ENCODE assay signal across 25 cellular contexts in genomic region chr19:40705950-40706619, GRCh38. TPM values are rescaled to one million over a fixed set of nuclear protein-coding genes. Genes with fewer than 3 reads are reported as not detected.
DNase-seq lines count a peak whose midpoint lies in the region; ATAC-seq and TF ChIP-seq lines count a peak whose summit lies in the region.
"Had no signal": no experiment of that assay in that cellular context is flagged by ENCODE, and none has a peak within 500 bp of the region (broad histone marks: within the 10 kb centered on the region; RNA-seq: fewer than 3 reads in every experiment).

No MANE protein-coding gene starts in this region.

- TF ChIP-seq CTCF in parathyroid adenoma (IDR thresholded peaks at IDR 0.05) (no peak), brain microvascular endothelial cell (IDR thresholded peaks at IDR 0.05; ENCODE audit: low read depth, low read length, missing control alignments) (no peak)

- H3K4me1 ChIP-seq in parathyroid adenoma = no peaks in the 10 kb centered on the region
- H3K4me1 ChIP-seq: BLaER1, SJSA1 had no signal

- in situ Hi-C loops in brain microvascular endothelial cell (cut with HindIII; ENCODE audit: low pct_ligation_motif_present, low sequenced_read_pairs) = no loop called here

- peak; percentile 48 for DNase-seq in Right ventricle myocardium inferior (ENCODE audit: missing footprints)
- no peak for DNase-seq in cardiac septum (ENCODE audit: low spot score)
- no peak for DNase-seq in left ventricle myocardium superior
- no peak for DNase-seq in NK-92 treated with Interleukin-12 subunit alpha and Interleukin-12 subunit beta, amount 100 ng/mL, for 24 hours (lab: John Stamatoyannopoulos, UW)
- DNase-seq in brain microvascular endothelial cell = no peak
- no peak for DNase-seq in pons (ENCODE audit: low spot score)
- DNase-seq: ACHN; CD4-positive, alpha-beta T cell; COR-L47; DMS 273 treated with DMSO at 0.1 percent for 48 hours; DND-41; HFFc6; KBM-7; MM.1S; NCI-H1048; NCI-H1436 treated with DMSO at 0.1 percent for 48 hours; NCI-H1930; NCI-H69 had no signal

- ATAC-seq in Right ventricle myocardium inferior (peak; percentile 71), left ventricle myocardium superior (peak; percentile 85), esophagus mucosa (no peak)
- ATAC-seq: GM12878 had no signal

- no peaks in the 10 kb centered on the region for H3K9me3 ChIP-seq in parathyroid adenoma (ENCODE audit: control insufficient read depth, low read length)
- H3K9me3 ChIP-seq: BLaER1, SJSA1 had no signal

- H3K9ac ChIP-seq in parathyroid adenoma = no peak overlapping the region
- H3K9ac ChIP-seq: BLaER1 had no signal

- H3K4me2 ChIP-seq in parathyroid adenoma (ENCODE audit: low read length) = no peak overlapping the region
- H3K4me2 ChIP-seq: BLaER1 had no signal

- no peak overlapping the region for H2AFZ ChIP-seq in parathyroid adenoma

- H3K27ac ChIP-seq in parathyroid adenoma (peak overlapping the region; percentile 44), brain microvascular endothelial cell (no peak overlapping the region)
- H3K27ac ChIP-seq: 22Rv1, BLaER1, HL-60, SJSA1 had no signal

- H3K4me3 ChIP-seq in parathyroid adenoma (ENCODE audit: low read depth, low read length) (no peak overlapping the region), brain microvascular endothelial cell (ENCODE audit: low read depth, low read length) (no peak overlapping the region)
- H3K4me3 ChIP-seq: BLaER1, GM12878, SJSA1 had no signal

- intact Hi-C loops in Right ventricle myocardium inferior (cut with DNase I) = no loop called here
- intact Hi-C loops in cardiac septum (cut with DNase I) = no loop called here
- intact Hi-C loops in left ventricle myocardium superior (cut with micrococcal nuclease) = no loop called here

- H3K27me3 ChIP-seq in parathyroid adenoma (ENCODE audit: control insufficient read depth, insufficient read depth, low read length) (no peaks in the 10 kb centered on the region), brain microvascular endothelial cell (replicated peaks) (no peaks in the 10 kb centered on the region)
- H3K27me3 ChIP-seq: BLaER1, SJSA1 had no signal

- H3K36me3 ChIP-seq in parathyroid adenoma (ENCODE audit: control insufficient read depth, insufficient read depth, low read length) = no peaks in the 10 kb centered on the region
- H3K36me3 ChIP-seq in brain microvascular endothelial cell (replicated peaks) = peaks cover 3% of the 10 kb centered on the region

- H3K79me2 ChIP-seq in parathyroid adenoma = peaks cover 2% of the 10 kb centered on the region

RNA-seq across cellular contexts. Expression of gene COQ8B, which starts 10.6 kb away (rescaled TPM):
- total RNA-seq in Right ventricle myocardium inferior = 37.4 TPM
- total RNA-seq in cardiac septum = 18.1 TPM
- 34.6 TPM for total RNA-seq in left ventricle myocardium superior
- total RNA-seq in esophagus mucosa = 18.7 TPM

RNA-seq across cellular contexts. Expression of gene ITPKC, which starts 10.8 kb away (rescaled TPM):
- total RNA-seq in Right ventricle myocardium inferior = 12.6 TPM
- 10.0 TPM for total RNA-seq in cardiac septum
- 12.8 TPM for total RNA-seq in left ventricle myocardium superior
- 59.5 TPM for total RNA-seq in esophagus mucosa

RNA-seq across cellular contexts. Expression of gene NUMBL, which starts 15.6 kb away (rescaled TPM):
- total RNA-seq in Right ventricle myocardium inferior = 16.8 TPM
- total RNA-seq in cardiac septum = 20.7 TPM
- 16.9 TPM for total RNA-seq in left ventricle myocardium superior
- 11.0 TPM for total RNA-seq in esophagus mucosa

RNA-seq across cellular contexts. Expression of gene ACTMAP, which starts 44.2 kb away (rescaled TPM):
- total RNA-seq in Right ventricle myocardium inferior (6.4 TPM), cardiac septum (9.2 TPM), left ventricle myocardium superior (6.7 TPM), esophagus mucosa (5.4 TPM)

RNA-seq across cellular contexts. Expression of gene SNRPA, which starts 44.9 kb away (rescaled TPM):
- total RNA-seq in Right ventricle myocardium inferior (32.4 TPM), cardiac septum (32.9 TPM), left ventricle myocardium superior (41.6 TPM), esophagus mucosa (69.8 TPM)
